ENCODE assay signal across 15 cellular contexts in the genomic region with DNA sequence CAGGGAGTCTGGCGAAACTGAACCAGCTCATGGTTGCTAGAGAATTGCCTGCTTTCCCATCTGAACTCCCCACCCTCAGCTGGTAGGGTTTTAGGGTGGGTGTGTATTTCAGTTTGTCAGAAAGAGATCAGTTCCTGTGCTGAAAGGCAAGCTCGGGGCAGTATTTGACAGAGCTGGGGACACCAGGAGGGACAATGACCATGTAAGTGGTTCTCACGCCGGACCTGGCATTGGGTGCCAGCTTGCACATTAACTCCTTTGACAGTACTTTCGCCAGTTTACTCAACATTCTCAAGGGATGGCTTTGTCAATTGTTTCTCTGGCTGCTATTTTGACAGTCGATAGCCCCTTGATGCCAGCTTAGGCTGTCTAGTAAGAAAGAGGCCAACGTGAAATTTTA.
A peak's percentile ranks its signal among the peaks of the same experiment; 100 is the strongest.
DNase-seq lines count a peak whose midpoint lies in the region; ATAC-seq and TF ChIP-seq lines count a peak whose summit lies in the region.
"Had no signal": no experiment of that assay in that cellular context is flagged by ENCODE, and none has a peak within 500 bp of the region (broad histone marks: within the 10 kb centered on the region; RNA-seq: fewer than 3 reads in every experiment).

No MANE protein-coding gene starts in this region.

- peak overlapping the region; percentile 1 for H2BK15ac ChIP-seq in neuronal stem cell (ENCODE audit: low read length)

- H2BK5ac ChIP-seq in neuronal stem cell (ENCODE audit: low read length) = peak overlapping the region; percentile 14

- no peak for TF ChIP-seq CTCF in left lung (IDR thresholded peaks at IDR 0.05)

- H3K9me3 ChIP-seq in neuronal stem cell (replicated peaks in 1 of 2; ENCODE audit: control insufficient read depth in 2 of 2, insufficient read depth in 1 of 2, low read depth in 1 of 2, low read length in 2 of 2) (peaks cover 0 to 4% of the 10 kb centered on the region in 2 donors), left lung (no peaks in the 10 kb centered on the region)
- H3K9me3 ChIP-seq: BLaER1 treated with 17β-estradiol and CSF1 and Interleukin-3, amounts not matched to agents 10 nM and 100 nM had no signal

- H2AK5ac ChIP-seq in neuronal stem cell (ENCODE audit: low read depth, low read length) = no peak overlapping the region

- no peak overlapping the region for H4K91ac ChIP-seq in neuronal stem cell (ENCODE audit: low read depth, low read length, poor library complexity)

- intact Hi-C loops in head of caudate nucleus (cut with DNase I) = no loop called here
- intact Hi-C loops in left lung (cut with DNase I) = no loop called here
- intact Hi-C loops in left ventricle myocardium superior (cut with micrococcal nuclease) = no loop called here

- H2AFZ ChIP-seq in neuronal stem cell (ENCODE audit: low read length) = no peak overlapping the region

- H3K79me1 ChIP-seq in neuronal stem cell (ENCODE audit: low read depth, low read length) = no peaks in the 10 kb centered on the region

- DNase-seq in NCI-H1092 treated with DMSO at 0.1 percent for 48 hours (lab: John Stamatoyannopoulos, UW) (peak; percentile 66), NCI-H1092 (lab: John Stamatoyannopoulos, UW) (no peak), Ammon's horn (ENCODE audit: low spot score) (peak; percentile 34), head of caudate nucleus (peak in 25 of 42 donors; percentile 6 to 62 (median 22)), neuronal stem cell (ENCODE audit: low spot score) (no peak), left lung (no peak), NCI-H2171 treated with DMSO at 0.1 percent for 48 hours (lab: John Stamatoyannopoulos, UW) (no peak), left ventricle myocardium superior (no peak)
- DNase-seq: AML-193; CD4-positive, CD25-positive, alpha-beta regulatory T cell; DMS53; GF-D8 had no signal

- H3K4me3 ChIP-seq in neuronal stem cell (ENCODE audit: low read length in 2 of 2) (no peak overlapping the region), left lung (no peak overlapping the region)
- H3K4me3 ChIP-seq: BLaER1 treated with 17β-estradiol and CSF1 and Interleukin-3, amounts not matched to agents 10 nM and 100 nM had no signal

- WGBS in neuronal stem cell (ENCODE audit: extremely low coverage in 2 of 2, insufficient read length in 2 of 2, insufficient replicate concordance in 1 of 2), 2 donors = no CpG with 5 or more reads among the region's 7 CpGs

- ATAC-seq in left lung (no peak), left ventricle myocardium superior (no peak)
- ATAC-seq: HCT116 had no signal

- H3K4me1 ChIP-seq in neuronal stem cell (ENCODE audit: control insufficient read depth in 2 of 2, insufficient read depth in 1 of 2, low read depth in 1 of 2, low read length in 2 of 2) (peaks cover 17% of the 10 kb centered on the region in 2 donors), left lung (peaks cover 0 to 3% of the 10 kb centered on the region in 2 donors)

- H3K14ac ChIP-seq in neuronal stem cell (ENCODE audit: low read length) = no peak overlapping the region

- no peak overlapping the region for H2BK12ac ChIP-seq in neuronal stem cell (ENCODE audit: low read length)

- H4K8ac ChIP-seq in neuronal stem cell (ENCODE audit: low read depth, low read length) = no peak overlapping the region

- H3K18ac ChIP-seq in neuronal stem cell (ENCODE audit: low read length) = no peak overlapping the region

- no peak overlapping the region for H3K9ac ChIP-seq in neuronal stem cell (ENCODE audit: low read depth, low read length, poor library complexity)
- H3K9ac ChIP-seq: BLaER1 treated with 17β-estradiol and CSF1 and Interleukin-3, amounts not matched to agents 10 nM and 100 nM had no signal

- H3K36me3 ChIP-seq in neuronal stem cell (replicated peaks in 1 of 2; ENCODE audit: control insufficient read depth in 2 of 2, insufficient read depth in 2 of 2, low read length in 2 of 2) (no peaks in the 10 kb centered on the region), left lung (no peaks in the 10 kb centered on the region)
- H3K36me3 ChIP-seq: BLaER1 treated with 17β-estradiol and CSF1 and Interleukin-3, amounts not matched to agents 10 nM and 100 nM had no signal

- H3K4me2 ChIP-seq in neuronal stem cell (ENCODE audit: insufficient read depth, low read length, poor library complexity, severe bottlenecking) = no peak overlapping the region
- H3K4me2 ChIP-seq: BLaER1 treated with 17β-estradiol and CSF1 and Interleukin-3, amounts not matched to agents 10 nM and 100 nM had no signal

- H3K4ac ChIP-seq in neuronal stem cell (ENCODE audit: low read length) = no peak overlapping the region

- no peak overlapping the region for H3K23ac ChIP-seq in neuronal stem cell (ENCODE audit: low read depth, low read length, poor library complexity)

- H3K27ac ChIP-seq in neuronal stem cell (replicated peaks; ENCODE audit: low read length) (no peak overlapping the region), left lung (no peak overlapping the region)
- H3K27ac ChIP-seq: 22Rv1; BLaER1 treated with 17β-estradiol and CSF1 and Interleukin-3, amounts not matched to agents 10 nM and 100 nM had no signal

- no peak overlapping the region for H2BK120ac ChIP-seq in neuronal stem cell (ENCODE audit: low read depth, low read length)

- H3K27me3 ChIP-seq in neuronal stem cell (ENCODE audit: control insufficient read depth in 3 of 3, insufficient read depth in 3 of 3, low read depth in 1 of 3, low read length in 3 of 3) = no peaks in the 10 kb centered on the region
- no peaks in the 10 kb centered on the region for H3K27me3 ChIP-seq in left lung
- H3K27me3 ChIP-seq: BLaER1 treated with 17β-estradiol and CSF1 and Interleukin-3, amounts not matched to agents 10 nM and 100 nM had no signal

Comparison
In these comparisons a context has a peak if more than half of its experiments do, and no peak if none do; other contexts are left out.
1. DNase-seq: peak in NCI-H1092 treated with DMSO at 0.1 percent for 48 hours (single experiment), Ammon's horn (single experiment) and head of caudate nucleus (25 of 42); none in NCI-H1092 (single experiment), neuronal stem cell (single experiment), left lung (0 of 2), NCI-H2171 treated with DMSO at 0.1 percent for 48 hours (single experiment) and left ventricle myocardium superior (single experiment).